1 cellular context compared by ENCODE assay signal in the genomic region with DNA sequence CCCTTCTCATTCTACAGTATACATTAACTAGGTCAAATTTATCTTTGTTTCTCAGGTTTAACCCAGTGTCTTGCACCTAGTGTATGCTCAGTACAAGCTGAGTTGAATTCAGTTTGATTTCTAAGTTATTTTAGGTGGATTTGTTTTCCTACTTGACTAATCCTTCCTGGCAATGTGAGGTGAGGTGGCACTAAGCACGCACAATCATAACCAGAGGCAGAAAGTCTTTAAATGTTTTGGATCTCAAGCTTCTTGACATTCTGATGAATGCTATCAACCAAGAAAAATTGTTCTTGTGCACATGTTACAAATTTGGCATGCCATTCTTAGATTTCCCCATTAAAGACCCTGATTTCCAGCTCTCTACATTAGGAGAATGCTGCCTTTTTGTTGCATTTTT.
TF ChIP-seq lines count a peak whose summit lies in the region.

No MANE protein-coding gene starts in this region.

TF ChIP-seq in HepG2, 621 proteins besides CTCF, POLR2A, EP300 and RAD21:
- TF ChIP-seq SMYD3 (CRISPR knock-in tag; IDR thresholded peaks at IDR 0.05) (no peak), ZBTB20 (CRISPR knock-in tag; IDR thresholded peaks at IDR 0.05; ENCODE audit: borderline replicate concordance, low read depth) (no peak), RNF2 (conservative IDR thresholded peaks at IDR 0.05; ENCODE audit: low read depth) (no peak), ZBTB7B (CRISPR knock-in tag; IDR thresholded peaks at IDR 0.05) (no peak), ZNF564 (CRISPR knock-in tag; IDR thresholded peaks at IDR 0.05) (no peak), MXD4 (CRISPR knock-in tag; IDR thresholded peaks at IDR 0.05) (no peak), SKI (IDR thresholded peaks at IDR 0.05; ENCODE audit: partially characterized antibody) (no peak), RFX1 (IDR thresholded peaks at IDR 0.05) (no peak), CEBPB (IDR thresholded peaks at IDR 0.05; ENCODE audit: borderline replicate concordance, low read depth, low read length) (no peak), ZFP36L1 (CRISPR knock-in tag; IDR thresholded peaks at IDR 0.05) (no peak), ZMAT3 (CRISPR knock-in tag; conservative IDR thresholded peaks at IDR 0.05) (no peak)
- TF ChIP-seq, protein P1, sequence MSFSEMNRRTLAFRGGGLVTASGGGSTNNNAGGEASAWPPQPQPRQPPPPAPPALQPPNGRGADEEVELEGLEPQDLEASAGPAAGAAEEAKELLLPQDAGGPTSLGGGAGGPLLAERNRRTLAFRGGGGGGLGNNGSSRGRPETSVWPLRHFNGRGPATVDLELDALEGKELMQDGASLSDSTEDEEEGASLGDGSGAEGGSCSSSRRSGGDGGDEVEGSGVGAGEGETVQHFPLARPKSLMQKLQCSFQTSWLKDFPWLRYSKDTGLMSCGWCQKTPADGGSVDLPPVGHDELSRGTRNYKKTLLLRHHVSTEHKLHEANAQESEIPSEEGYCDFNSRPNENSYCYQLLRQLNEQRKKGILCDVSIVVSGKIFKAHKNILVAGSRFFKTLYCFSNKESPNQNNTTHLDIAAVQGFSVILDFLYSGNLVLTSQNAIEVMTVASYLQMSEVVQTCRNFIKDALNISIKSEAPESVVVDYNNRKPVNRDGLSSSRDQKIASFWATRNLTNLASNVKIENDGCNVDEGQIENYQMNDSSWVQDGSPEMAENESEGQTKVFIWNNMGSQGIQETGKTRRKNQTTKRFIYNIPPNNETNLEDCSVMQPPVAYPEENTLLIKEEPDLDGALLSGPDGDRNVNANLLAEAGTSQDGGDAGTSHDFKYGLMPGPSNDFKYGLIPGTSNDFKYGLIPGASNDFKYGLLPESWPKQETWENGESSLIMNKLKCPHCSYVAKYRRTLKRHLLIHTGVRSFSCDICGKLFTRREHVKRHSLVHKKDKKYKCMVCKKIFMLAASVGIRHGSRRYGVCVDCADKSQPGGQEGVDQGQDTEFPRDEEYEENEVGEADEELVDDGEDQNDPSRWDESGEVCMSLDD (CRISPR knock-in tag; IDR thresholded peaks at IDR 0.05; ENCODE audit: borderline replicate concordance) = no peak
- TF ChIP-seq, protein P2, sequence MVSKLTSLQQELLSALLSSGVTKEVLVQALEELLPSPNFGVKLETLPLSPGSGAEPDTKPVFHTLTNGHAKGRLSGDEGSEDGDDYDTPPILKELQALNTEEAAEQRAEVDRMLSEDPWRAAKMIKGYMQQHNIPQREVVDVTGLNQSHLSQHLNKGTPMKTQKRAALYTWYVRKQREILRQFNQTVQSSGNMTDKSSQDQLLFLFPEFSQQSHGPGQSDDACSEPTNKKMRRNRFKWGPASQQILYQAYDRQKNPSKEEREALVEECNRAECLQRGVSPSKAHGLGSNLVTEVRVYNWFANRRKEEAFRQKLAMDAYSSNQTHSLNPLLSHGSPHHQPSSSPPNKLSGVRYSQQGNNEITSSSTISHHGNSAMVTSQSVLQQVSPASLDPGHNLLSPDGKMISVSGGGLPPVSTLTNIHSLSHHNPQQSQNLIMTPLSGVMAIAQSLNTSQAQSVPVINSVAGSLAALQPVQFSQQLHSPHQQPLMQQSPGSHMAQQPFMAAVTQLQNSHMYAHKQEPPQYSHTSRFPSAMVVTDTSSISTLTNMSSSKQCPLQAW (CRISPR knock-in tag; IDR thresholded peaks at IDR 0.05) = no peak
- TF ChIP-seq, protein P3, sequence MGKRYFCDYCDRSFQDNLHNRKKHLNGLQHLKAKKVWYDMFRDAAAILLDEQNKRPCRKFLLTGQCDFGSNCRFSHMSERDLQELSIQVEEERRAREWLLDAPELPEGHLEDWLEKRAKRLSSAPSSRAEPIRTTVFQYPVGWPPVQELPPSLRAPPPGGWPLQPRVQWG (CRISPR knock-in tag; IDR thresholded peaks at IDR 0.05; ENCODE audit: borderline replicate concordance, low read depth) = no peak
- TF ChIP-seq, protein P4, sequence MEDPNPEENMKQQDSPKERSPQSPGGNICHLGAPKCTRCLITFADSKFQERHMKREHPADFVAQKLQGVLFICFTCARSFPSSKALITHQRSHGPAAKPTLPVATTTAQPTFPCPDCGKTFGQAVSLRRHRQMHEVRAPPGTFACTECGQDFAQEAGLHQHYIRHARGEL (CRISPR knock-in tag; IDR thresholded peaks at IDR 0.05) = no peak
- TF ChIP-seq, protein P5, sequence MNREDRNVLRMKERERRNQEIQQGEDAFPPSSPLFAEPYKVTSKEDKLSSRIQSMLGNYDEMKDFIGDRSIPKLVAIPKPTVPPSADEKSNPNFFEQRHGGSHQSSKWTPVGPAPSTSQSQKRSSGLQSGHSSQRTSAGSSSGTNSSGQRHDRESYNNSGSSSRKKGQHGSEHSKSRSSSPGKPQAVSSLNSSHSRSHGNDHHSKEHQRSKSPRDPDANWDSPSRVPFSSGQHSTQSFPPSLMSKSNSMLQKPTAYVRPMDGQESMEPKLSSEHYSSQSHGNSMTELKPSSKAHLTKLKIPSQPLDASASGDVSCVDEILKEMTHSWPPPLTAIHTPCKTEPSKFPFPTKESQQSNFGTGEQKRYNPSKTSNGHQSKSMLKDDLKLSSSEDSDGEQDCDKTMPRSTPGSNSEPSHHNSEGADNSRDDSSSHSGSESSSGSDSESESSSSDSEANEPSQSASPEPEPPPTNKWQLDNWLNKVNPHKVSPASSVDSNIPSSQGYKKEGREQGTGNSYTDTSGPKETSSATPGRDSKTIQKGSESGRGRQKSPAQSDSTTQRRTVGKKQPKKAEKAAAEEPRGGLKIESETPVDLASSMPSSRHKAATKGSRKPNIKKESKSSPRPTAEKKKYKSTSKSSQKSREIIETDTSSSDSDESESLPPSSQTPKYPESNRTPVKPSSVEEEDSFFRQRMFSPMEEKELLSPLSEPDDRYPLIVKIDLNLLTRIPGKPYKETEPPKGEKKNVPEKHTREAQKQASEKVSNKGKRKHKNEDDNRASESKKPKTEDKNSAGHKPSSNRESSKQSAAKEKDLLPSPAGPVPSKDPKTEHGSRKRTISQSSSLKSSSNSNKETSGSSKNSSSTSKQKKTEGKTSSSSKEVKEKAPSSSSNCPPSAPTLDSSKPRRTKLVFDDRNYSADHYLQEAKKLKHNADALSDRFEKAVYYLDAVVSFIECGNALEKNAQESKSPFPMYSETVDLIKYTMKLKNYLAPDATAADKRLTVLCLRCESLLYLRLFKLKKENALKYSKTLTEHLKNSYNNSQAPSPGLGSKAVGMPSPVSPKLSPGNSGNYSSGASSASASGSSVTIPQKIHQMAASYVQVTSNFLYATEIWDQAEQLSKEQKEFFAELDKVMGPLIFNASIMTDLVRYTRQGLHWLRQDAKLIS (CRISPR knock-in tag; IDR thresholded peaks at IDR 0.05) = no peak
- TF ChIP-seq, protein P6, sequence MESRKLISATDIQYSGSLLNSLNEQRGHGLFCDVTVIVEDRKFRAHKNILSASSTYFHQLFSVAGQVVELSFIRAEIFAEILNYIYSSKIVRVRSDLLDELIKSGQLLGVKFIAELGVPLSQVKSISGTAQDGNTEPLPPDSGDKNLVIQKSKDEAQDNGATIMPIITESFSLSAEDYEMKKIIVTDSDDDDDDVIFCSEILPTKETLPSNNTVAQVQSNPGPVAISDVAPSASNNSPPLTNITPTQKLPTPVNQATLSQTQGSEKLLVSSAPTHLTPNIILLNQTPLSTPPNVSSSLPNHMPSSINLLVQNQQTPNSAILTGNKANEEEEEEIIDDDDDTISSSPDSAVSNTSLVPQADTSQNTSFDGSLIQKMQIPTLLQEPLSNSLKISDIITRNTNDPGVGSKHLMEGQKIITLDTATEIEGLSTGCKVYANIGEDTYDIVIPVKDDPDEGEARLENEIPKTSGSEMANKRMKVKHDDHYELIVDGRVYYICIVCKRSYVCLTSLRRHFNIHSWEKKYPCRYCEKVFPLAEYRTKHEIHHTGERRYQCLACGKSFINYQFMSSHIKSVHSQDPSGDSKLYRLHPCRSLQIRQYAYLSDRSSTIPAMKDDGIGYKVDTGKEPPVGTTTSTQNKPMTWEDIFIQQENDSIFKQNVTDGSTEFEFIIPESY (CRISPR knock-in tag; IDR thresholded peaks at IDR 0.05) = no peak
